In the genomic region with DNA sequence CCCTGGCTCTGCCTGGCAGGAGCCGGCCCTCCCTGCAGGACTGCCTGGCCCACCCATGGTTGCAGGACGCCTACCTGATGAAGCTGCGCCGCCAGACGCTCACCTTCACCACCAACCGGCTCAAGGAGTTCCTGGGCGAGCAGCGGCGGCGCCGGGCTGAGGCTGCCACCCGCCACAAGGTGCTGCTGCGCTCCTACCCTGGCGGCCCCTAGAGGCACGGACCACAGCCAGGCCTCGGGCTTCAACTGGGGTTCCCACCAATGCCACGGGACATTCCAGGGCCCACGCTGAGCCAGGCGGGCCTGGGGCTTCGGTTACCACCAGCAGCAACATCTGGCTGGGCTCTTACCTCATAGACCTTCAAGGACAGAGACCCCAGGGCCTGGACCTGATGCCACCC, we compare ENCODE assay signal across 18 cellular contexts. TPM values are rescaled to one million over a fixed set of nuclear protein-coding genes. Genes with fewer than 3 reads are reported as not detected.
A peak's percentile ranks its signal among the peaks of the same experiment; 100 is the strongest.
DNase-seq lines count a peak whose midpoint lies in the region; ATAC-seq and TF ChIP-seq lines count a peak whose summit lies in the region.
"Had no signal": no experiment of that assay in that cellular context is flagged by ENCODE, and none has a peak within 500 bp of the region (broad histone marks: within the 10 kb centered on the region; RNA-seq: fewer than 3 reads in every experiment).

No MANE protein-coding gene starts in this region.

- no peak overlapping the region for H2BK15ac ChIP-seq in mesenchymal stem cell (ENCODE audit: low read depth, poor library complexity, severe bottlenecking)

- peaks cover 22% of the 10 kb centered on the region for H3K4me1 ChIP-seq in BE2C
- H3K4me1 ChIP-seq in mesenchymal stem cell (ENCODE audit: control insufficient read depth, insufficient read depth, low read depth, low read length): peaks cover 13% of the 10 kb centered on the region
- H3K4me1 ChIP-seq in naive thymus-derived CD4-positive, alpha-beta T cell (ENCODE audit: control insufficient read depth in 2 of 2, insufficient read depth in 2 of 2, low read length in 2 of 2): peaks cover 9 to 13% of the 10 kb centered on the region in 2 donors

- H2AFZ ChIP-seq in mesenchymal stem cell (ENCODE audit: low read depth, low read length): no peak overlapping the region

- H3K9me3 Mint-ChIP-seq in chondrocyte (ENCODE audit: low read depth): no peaks in the 10 kb centered on the region
- H3K9me3 Mint-ChIP-seq in naive thymus-derived CD4-positive, alpha-beta T cell: no peaks in the 10 kb centered on the region
- H3K9me3 Mint-ChIP-seq in CD4-positive, alpha-beta T cell: no peaks in the 10 kb centered on the region
- H3K9me3 Mint-ChIP-seq: CD4-positive, alpha-beta memory T cell; IgD-negative memory B cell had no signal

- no peak overlapping the region for H3K4me3 Mint-ChIP-seq in chondrocyte (ENCODE audit: unreplicated experiment)
- H3K4me3 Mint-ChIP-seq in naive thymus-derived CD4-positive, alpha-beta T cell: no peak overlapping the region
- H3K4me3 Mint-ChIP-seq in CD4-positive, alpha-beta T cell: no peak overlapping the region
- H3K4me3 Mint-ChIP-seq: CD4-positive, alpha-beta memory T cell had no signal

- no peak overlapping the region for H3K18ac ChIP-seq in mesenchymal stem cell (ENCODE audit: low read depth in 1 of 2, low read length in 2 of 2)

- CTCF ChIA-PET in naive thymus-derived CD4-positive, alpha-beta T cell (lab: Charles Lee): interaction anchor here (1.5 kb wide), 1 partner anchor 38 kb away, joined by 9 read pairs; no protein-coding TSS in a partner anchor
- CTCF ChIA-PET in CD4-positive, alpha-beta T cell (lab: Charles Lee): interaction anchor here (1.2 kb wide), 1 partner anchor 37 kb away, joined by 3 read pairs; no protein-coding TSS in a partner anchor

- no peaks in the 10 kb centered on the region for H3K27me3 Mint-ChIP-seq in chondrocyte (ENCODE audit: low read depth)
- peaks cover 37 to 50% (median 45%) of the 10 kb centered on the region in 5 donors for H3K27me3 Mint-ChIP-seq in naive thymus-derived CD4-positive, alpha-beta T cell
- H3K27me3 Mint-ChIP-seq in CD4-positive, alpha-beta T cell: peaks cover 72% of the 10 kb centered on the region

- no peak overlapping the region for H3K14ac ChIP-seq in mesenchymal stem cell (ENCODE audit: low read length in 2 of 2)

- 38% methylated on average over 19 of the region's 20 CpGs for WGBS in mesenchymal stem cell

- no peak overlapping the region for H2BK5ac ChIP-seq in mesenchymal stem cell (ENCODE audit: low read depth, low read length, poor library complexity, severe bottlenecking)

- H3K4me3 ChIP-seq in BE2C (ENCODE audit: low read depth, low read length) (no peak overlapping the region), H7 (ENCODE audit: insufficient read depth, low read depth, low read length) (no peak overlapping the region), mesenchymal stem cell (ENCODE audit: insufficient read depth in 1 of 2, low read depth in 1 of 2, low read length in 2 of 2) (no peak overlapping the region)
- no peak overlapping the region for H3K4me3 ChIP-seq in naive thymus-derived CD4-positive, alpha-beta T cell (ENCODE audit: low read length)
- H3K4me3 ChIP-seq: HAP-1 had no signal

- H2BK120ac ChIP-seq in mesenchymal stem cell (ENCODE audit: low read depth, low read length): no peak overlapping the region

- H3K27ac Mint-ChIP-seq in chondrocyte (ENCODE audit: unreplicated experiment): peak overlapping the region; percentile 45
- no peak overlapping the region for H3K27ac Mint-ChIP-seq in naive thymus-derived CD4-positive, alpha-beta T cell
- no peak overlapping the region for H3K27ac Mint-ChIP-seq in CD4-positive, alpha-beta T cell

- no peaks in the 10 kb centered on the region for H3K27me3 ChIP-seq in BE2C
- H3K27me3 ChIP-seq in H7 (ENCODE audit: control insufficient read depth, insufficient read depth, low read length): peaks cover 25% of the 10 kb centered on the region
- H3K27me3 ChIP-seq in mesenchymal stem cell (ENCODE audit: control insufficient read depth in 1 of 2, insufficient read depth in 1 of 2, low read length in 2 of 2): peaks cover 0 to 44% of the 10 kb centered on the region in 2 experiments
- peaks cover 4 to 8% of the 10 kb centered on the region in 2 donors for H3K27me3 ChIP-seq in naive thymus-derived CD4-positive, alpha-beta T cell (ENCODE audit: control insufficient read depth in 2 of 2, insufficient read depth in 2 of 2, low read length in 2 of 2)
- H3K27me3 ChIP-seq in CD4-positive, alpha-beta T cell (ENCODE audit: control insufficient read depth, insufficient read depth, low read length): peaks cover 56% of the 10 kb centered on the region

- H3K4me1 Mint-ChIP-seq in chondrocyte (ENCODE audit: low read depth): peaks cover 21% of the 10 kb centered on the region
- peaks cover 4 to 12% (median 10%) of the 10 kb centered on the region in 7 donors for H3K4me1 Mint-ChIP-seq in naive thymus-derived CD4-positive, alpha-beta T cell
- H3K4me1 Mint-ChIP-seq in CD4-positive, alpha-beta T cell (ENCODE audit: low read depth): peaks cover 10% of the 10 kb centered on the region

- H3K9ac ChIP-seq in mesenchymal stem cell (ENCODE audit: low read length): no peak overlapping the region

- no peak for DNase-seq in BE2C
- peak; percentile 93 for DNase-seq in H7
- no peak for DNase-seq in chondrocyte (ENCODE audit: low spot score)
- no peak for DNase-seq in mesenchymal stem cell
- no peak for DNase-seq in GF-D8 (lab: John Stamatoyannopoulos, UW)
- no peak for DNase-seq in naive thymus-derived CD4-positive, alpha-beta T cell
- no peak for DNase-seq in CD4-positive, alpha-beta T cell
- no peak for DNase-seq in substantia nigra (lab: John Stamatoyannopoulos, UW)
- DNase-seq: AML-193; CD4-positive, alpha-beta memory T cell; DMS79; NCI-H1436 treated with DMSO at 0.1 percent for 48 hours; NCI-H2081; NCI-H345; NCI-H526 treated with DMSO at 0.1 percent for 48 hours; PC-3 had no signal

- POLR2A ChIA-PET in naive thymus-derived CD4-positive, alpha-beta T cell (lab: Charles Lee): no interaction called here
- POLR2A ChIA-PET in CD4-positive, alpha-beta T cell (lab: Charles Lee): no interaction called here

- H3K36me3 ChIP-seq in BE2C: peaks cover 3% of the 10 kb centered on the region; the same call in 1 of the 2 replicates
- no peaks in the 10 kb centered on the region for H3K36me3 ChIP-seq in H7 (replicated peaks; ENCODE audit: control insufficient read depth, insufficient read depth, low read length)
- peaks cover 53 to 54% of the 10 kb centered on the region in 2 experiments for H3K36me3 ChIP-seq in mesenchymal stem cell (ENCODE audit: control insufficient read depth in 1 of 2, insufficient read depth in 2 of 2, low read depth in 1 of 2, low read length in 2 of 2)
- no peaks in the 10 kb centered on the region for H3K36me3 ChIP-seq in naive thymus-derived CD4-positive, alpha-beta T cell (ENCODE audit: control insufficient read depth in 2 of 3, insufficient read depth in 3 of 3, low read length in 3 of 3)
- H3K36me3 ChIP-seq: HAP-1 had no signal

- H4K8ac ChIP-seq in mesenchymal stem cell (ENCODE audit: low read length): no peak overlapping the region

- TF ChIP-seq CTCF in BE2C (IDR thresholded peaks at IDR 0.05; ENCODE audit: low read depth, low read length) (0 out of 2 replicates have a peak, but pooled peaks have one; percentile 7), chondrocyte (IDR thresholded peaks at IDR 0.05) (no peak)
- no peak for TF ChIP-seq CTCF in CD4-positive, alpha-beta T cell (IDR thresholded peaks at IDR 0.05)

- H3K4ac ChIP-seq in mesenchymal stem cell (ENCODE audit: low read depth in 1 of 2, low read length in 2 of 2): no peak overlapping the region

- H3K9me3 ChIP-seq in BE2C (no peaks in the 10 kb centered on the region; the same call in 1 of the 2 replicates), mesenchymal stem cell (ENCODE audit: control insufficient read depth, low read length) (no peaks in the 10 kb centered on the region)
- no peaks in the 10 kb centered on the region for H3K9me3 ChIP-seq in naive thymus-derived CD4-positive, alpha-beta T cell (ENCODE audit: control insufficient read depth in 2 of 3, low read length in 3 of 3)
- no peaks in the 10 kb centered on the region for H3K9me3 ChIP-seq in CD4-positive, alpha-beta T cell (ENCODE audit: control insufficient read depth, low read length)
- H3K9me3 ChIP-seq: HAP-1 had no signal

- H2AK5ac ChIP-seq in mesenchymal stem cell (ENCODE audit: low read length, severe bottlenecking): peak overlapping the region; percentile 15

- ATAC-seq in naive thymus-derived CD4-positive, alpha-beta T cell: no peak
- ATAC-seq in CD4-positive, alpha-beta T cell (ENCODE audit: poor library complexity): no peak
- ATAC-seq: PC-3 had no signal

- no peaks in the 10 kb centered on the region for H3K79me1 ChIP-seq in mesenchymal stem cell (replicated peaks; ENCODE audit: low read length, poor library complexity, severe bottlenecking)

- H3K27ac ChIP-seq in mesenchymal stem cell (ENCODE audit: low read length, poor library complexity, severe bottlenecking): no peak overlapping the region
- H3K27ac ChIP-seq in naive thymus-derived CD4-positive, alpha-beta T cell (ENCODE audit: low read depth, low read length): no peak overlapping the region
- H3K27ac ChIP-seq in CD4-positive, alpha-beta T cell (ENCODE audit: low read depth, low read length): no peak overlapping the region
- H3K27ac ChIP-seq in substantia nigra (ENCODE audit: low read depth, low read length, poor library complexity, severe bottlenecking): no peak overlapping the region

- no peak overlapping the region for H3K23ac ChIP-seq in mesenchymal stem cell (ENCODE audit: low read length in 2 of 2)

- intact Hi-C loops in naive thymus-derived CD4-positive, alpha-beta T cell (cut with micrococcal nuclease): loop anchor here (10.0 kb wide), 2 partner anchors 598 to 1218 kb away; a partner anchor contains a TSS
- intact Hi-C loops in CD4-positive, alpha-beta T cell (cut with DNase I, micrococcal nuclease): no loop called here

- no peak overlapping the region for H4K91ac ChIP-seq in mesenchymal stem cell (ENCODE audit: low read length)

- no peak overlapping the region for H3K4me2 ChIP-seq in mesenchymal stem cell (ENCODE audit: low read length, poor library complexity, severe bottlenecking)

- H3K36me3 Mint-ChIP-seq in chondrocyte (ENCODE audit: low read depth): peaks cover 10% of the 10 kb centered on the region
- H3K36me3 Mint-ChIP-seq in naive thymus-derived CD4-positive, alpha-beta T cell: no peaks in the 10 kb centered on the region
- no peaks in the 10 kb centered on the region for H3K36me3 Mint-ChIP-seq in CD4-positive, alpha-beta T cell (ENCODE audit: low read depth)
- H3K36me3 Mint-ChIP-seq: CD4-positive, alpha-beta memory T cell; IgD-negative memory B cell had no signal

- H2BK12ac ChIP-seq in mesenchymal stem cell (ENCODE audit: low read length in 2 of 2): no peak overlapping the region

RNA-seq across cellular contexts. Expression of a gene that starts 6.1 kb away (rescaled TPM):
- polyA plus RNA-seq in BE2C (2012; ENCODE audit: insufficient read depth, insufficient read length, low read depth): 93.8 TPM
- total RNA-seq in H7 (2014; rRNA removed; shearing (Covaris generic)): 53.4 and 71.7 TPM in 2 replicates
- total RNA-seq in chondrocyte: 60.9 to 72.4 TPM (median 62.1 TPM) in 3 replicates
- polyA plus RNA-seq in mesenchymal stem cell (2013, experiment 1 of 2): 41.8 TPM
- polyA plus RNA-seq in mesenchymal stem cell (2013, experiment 2 of 2): 41.6 TPM
- 10 to 100 TPM; 22.4 to 58.3 (median 37.2) TPM for total RNA-seq in naive thymus-derived CD4-positive, alpha-beta T cell
- polyA plus RNA-seq in naive thymus-derived CD4-positive, alpha-beta T cell: 10 to 100 TPM; 11.8 to 23.8 TPM
- 10 to 100 TPM; 13.3 to 14.4 TPM for total RNA-seq in CD4-positive, alpha-beta T cell

RNA-seq across cellular contexts. Expression of a gene that starts 21.7 kb away (rescaled TPM):
- polyA plus RNA-seq in BE2C (2012; ENCODE audit: insufficient read depth, insufficient read length, low read depth): 116 TPM
- 0.07 and 1.2 TPM in 2 replicates for total RNA-seq in H7 (2014; rRNA removed; shearing (Covaris generic))
- 0.15 TPM in 2 of 3 replicates, not detected in the other for total RNA-seq in chondrocyte
- polyA plus RNA-seq in mesenchymal stem cell (2013, experiment 1 of 2): not detected
- not detected for polyA plus RNA-seq in mesenchymal stem cell (2013, experiment 2 of 2)
- total RNA-seq in naive thymus-derived CD4-positive, alpha-beta T cell: under 1 TPM in 4 of 5 experiments, not detected in 1; 0.12 to 0.49 (median 0.17) TPM
- polyA plus RNA-seq in naive thymus-derived CD4-positive, alpha-beta T cell: not detected
- under 1 TPM; 0.08 to 0.17 TPM for total RNA-seq in CD4-positive, alpha-beta T cell
- polyA plus RNA-seq: CD4-positive, alpha-beta memory T cell; IgD-negative memory B cell had no signal

RNA-seq across cellular contexts. Expression of a gene that starts 51.0 kb away (rescaled TPM):
- 304 TPM for polyA plus RNA-seq in BE2C (2012; ENCODE audit: insufficient read depth, insufficient read length, low read depth)
- 104 and 113 TPM in 2 replicates for total RNA-seq in H7 (2014; rRNA removed; shearing (Covaris generic))
- total RNA-seq in chondrocyte: 273 to 276 TPM (median 273 TPM) in 3 replicates
- 134 TPM for polyA plus RNA-seq in mesenchymal stem cell (2013, experiment 1 of 2)
- polyA plus RNA-seq in mesenchymal stem cell (2013, experiment 2 of 2): 133 TPM
- 10 to 100 TPM in 1 of 5 experiments, 1 to 10 TPM in 4; 4.3 to 15.3 (median 5.7) TPM for total RNA-seq in naive thymus-derived CD4-positive, alpha-beta T cell
- polyA plus RNA-seq in naive thymus-derived CD4-positive, alpha-beta T cell: 1 to 10 TPM; 4.1 to 7.8 TPM
- total RNA-seq in CD4-positive, alpha-beta T cell: 1 to 10 TPM; 6.5 to 7.1 TPM

RNA-seq across cellular contexts. Expression of a gene that starts 51.3 kb away (rescaled TPM):
- polyA plus RNA-seq in BE2C (2012; ENCODE audit: insufficient read depth, insufficient read length, low read depth): 110 TPM
- 2.9 and 4.2 TPM in 2 replicates for total RNA-seq in H7 (2014; rRNA removed; shearing (Covaris generic))
- 3.6 to 6.1 TPM (median 4.8 TPM) in 3 replicates for total RNA-seq in chondrocyte
- polyA plus RNA-seq in mesenchymal stem cell (2013, experiment 1 of 2): 1.5 TPM
- polyA plus RNA-seq in mesenchymal stem cell (2013, experiment 2 of 2): 1.3 TPM
- total RNA-seq in naive thymus-derived CD4-positive, alpha-beta T cell: under 1 TPM in 4 of 5 experiments, not detected in 1; 0.45 to 0.69 (median 0.50) TPM
- not detected for polyA plus RNA-seq in naive thymus-derived CD4-positive, alpha-beta T cell
- total RNA-seq in CD4-positive, alpha-beta T cell: under 1 TPM; 0.47 to 0.91 TPM
- polyA plus RNA-seq: CD4-positive, alpha-beta memory T cell had no signal

RNA-seq across cellular contexts. Expression of a gene that starts 57.9 kb away (rescaled TPM):
- 269 TPM for polyA plus RNA-seq in BE2C (2012; ENCODE audit: insufficient read depth, insufficient read length, low read depth)
- 25.3 and 27.4 TPM in 2 replicates for total RNA-seq in H7 (2014; rRNA removed; shearing (Covaris generic))
- 62.9 to 94.9 TPM (median 89.7 TPM) in 3 replicates for total RNA-seq in chondrocyte
- polyA plus RNA-seq in mesenchymal stem cell (2013, experiment 1 of 2): 19.3 TPM
- 19.1 TPM for polyA plus RNA-seq in mesenchymal stem cell (2013, experiment 2 of 2)
- 10 to 100 TPM in 4 of 5 experiments, under 1 TPM in 1; 0.41 to 23.2 (median 15.0) TPM for total RNA-seq in naive thymus-derived CD4-positive, alpha-beta T cell
- under 1 TPM; 0.26 to 0.76 TPM for polyA plus RNA-seq in naive thymus-derived CD4-positive, alpha-beta T cell
- total RNA-seq in CD4-positive, alpha-beta T cell: 10 to 100 TPM; 15.3 to 17.7 TPM
- polyA plus RNA-seq: IgD-negative memory B cell had no signal

Comparison
In these comparisons a context has a peak if more than half of its experiments do, and no peak if none do; other contexts are left out.
1. intact Hi-C loops: an anchor here in naive thymus-derived CD4-positive, alpha-beta T cell (10.0 kb wide); none called in CD4-positive, alpha-beta T cell.